ENCODE assay signal across 23 cellular contexts in genomic region chr20:43096471-43096870, GRCh38.
A peak's percentile ranks its signal among the peaks of the same experiment; 100 is the strongest.
DNase-seq lines count a peak whose midpoint lies in the region; ATAC-seq and TF ChIP-seq lines count a peak whose summit lies in the region.
"Had no signal": no experiment of that assay in that cellular context is flagged by ENCODE, and none has a peak within 500 bp of the region (broad histone marks: within the 10 kb centered on the region; RNA-seq: fewer than 3 reads in every experiment).

No MANE protein-coding gene starts in this region.

- no TSS peak for BruUV-seq in A673 (replicated peaks; lab: Mats Ljungman, UMichigan)

- no peaks in the 10 kb centered on the region for H3K9me3 Mint-ChIP-seq in activated CD8-positive, alpha-beta T cell treated with anti-CD3 and anti-CD28 coated beads, Interleukin-2, amount 10 ng/mL, durations not matched to agents 7 days and 5 days (ENCODE audit: insufficient read depth)

- CTCF ChIA-PET in A673 (lab: Charles Lee): no interaction called here
- CTCF ChIA-PET in activated CD8-positive, alpha-beta T cell treated with anti-CD3 and anti-CD28 coated beads, Interleukin-2, amount 10 ng/mL, durations not matched to agents 7 days and 5 days (lab: Charles Lee): no interaction called here

- POLR2A ChIA-PET in A673 (lab: Charles Lee; ENCODE audit: low non-redundant PET): no interaction called here
- POLR2A ChIA-PET in activated CD8-positive, alpha-beta T cell treated with anti-CD3 and anti-CD28 coated beads, Interleukin-2, amount 10 ng/mL, durations not matched to agents 7 days and 5 days (lab: Charles Lee): no interaction called here

- ATAC-seq in HG02852 (IDR thresholded peaks at IDR 0.05; ENCODE audit: unreplicated experiment): no peak
- no peak for ATAC-seq in activated CD8-positive, alpha-beta T cell treated with anti-CD3 and anti-CD28 coated beads, Interleukin-2, amount 10 ng/mL, durations not matched to agents 7 days and 5 days
- ATAC-seq: foreskin keratinocyte; left cardiac atrium; natural killer cell treated with Interleukin-12 subunit alpha and Interleukin-12 subunit beta and Interleukin-15 and Interleukin-18, amount 100 ng/mL, for 72 hours had no signal

- no peaks in the 10 kb centered on the region; the same call in 1 of the 2 replicates for H3K27me3 ChIP-seq in H7 (ENCODE audit: control insufficient read depth, insufficient read depth, low read length)
- no peaks in the 10 kb centered on the region for H3K27me3 ChIP-seq in rectal smooth muscle tissue (ENCODE audit: control insufficient read depth, insufficient read depth, low read length)
- peaks cover 12% of the 10 kb centered on the region for H3K27me3 ChIP-seq in A673 (replicated peaks; ENCODE audit: insufficient read depth, low read depth, low read length, poor library complexity)
- H3K27me3 ChIP-seq: foreskin keratinocyte, vagina had no signal

- H3K4me1 Mint-ChIP-seq in activated CD8-positive, alpha-beta T cell treated with anti-CD3 and anti-CD28 coated beads, Interleukin-2, amount 10 ng/mL, durations not matched to agents 7 days and 5 days (ENCODE audit: low read depth): no peaks in the 10 kb centered on the region

- H3K36me3 ChIP-seq in H7 (replicated peaks; ENCODE audit: control insufficient read depth, insufficient read depth, low read length) (no peaks in the 10 kb centered on the region), rectal smooth muscle tissue (ENCODE audit: control insufficient read depth, insufficient read depth, low read length) (no peaks in the 10 kb centered on the region), A673 (ENCODE audit: insufficient read depth, low read length, poor library complexity, severe bottlenecking) (no peaks in the 10 kb centered on the region)
- H3K36me3 ChIP-seq: vagina had no signal

- H3K4me1 ChIP-seq in rectal smooth muscle tissue (ENCODE audit: control insufficient read depth, insufficient read depth, low read length) (peaks cover 7% of the 10 kb centered on the region), A673 (ENCODE audit: insufficient read depth, low read length, poor library complexity, severe bottlenecking) (no peaks in the 10 kb centered on the region)
- H3K4me1 ChIP-seq: foreskin keratinocyte, vagina had no signal

- no peak overlapping the region for H3K27ac Mint-ChIP-seq in activated CD8-positive, alpha-beta T cell treated with anti-CD3 and anti-CD28 coated beads, Interleukin-2, amount 10 ng/mL, durations not matched to agents 7 days and 5 days
- H3K27ac Mint-ChIP-seq: activated naive CD4-positive, alpha-beta T cell treated with anti-CD3 and anti-CD28 coated beads for 36 hours; activated T-cell treated with anti-CD3 and anti-CD28 coated beads, Interleukin-2, amount 50 U/mL, for 24 hours; CD4-positive, alpha-beta T cell; natural killer cell treated with Interleukin-12 subunit alpha and Interleukin-12 subunit beta and Interleukin-15 and Interleukin-18, amount 100 ng/mL, for 72 hours had no signal

- no peaks in the 10 kb centered on the region for H3K36me3 Mint-ChIP-seq in activated CD8-positive, alpha-beta T cell treated with anti-CD3 and anti-CD28 coated beads, Interleukin-2, amount 10 ng/mL, durations not matched to agents 7 days and 5 days (ENCODE audit: low read depth)
- H3K36me3 Mint-ChIP-seq: natural killer cell treated with Interleukin-12 subunit alpha and Interleukin-12 subunit beta and Interleukin-15 and Interleukin-18, amount 100 ng/mL, for 72 hours had no signal

- H3K4me3 ChIP-seq in H7 (ENCODE audit: insufficient read depth, low read depth, low read length) (no peak overlapping the region), rectal smooth muscle tissue (ENCODE audit: low read length) (no peak overlapping the region), A673 (ENCODE audit: low read depth, low read length, poor library complexity, severe bottlenecking) (no peak overlapping the region)
- H3K4me3 ChIP-seq: GM23248, vagina had no signal

- H3K9me3 ChIP-seq in A673 (ENCODE audit: low read depth, low read length, poor library complexity, severe bottlenecking): no peaks in the 10 kb centered on the region
- H3K9me3 ChIP-seq: vagina had no signal

- intact Hi-C loops in A673 (cut with micrococcal nuclease; ENCODE audit: unreplicated experiment): no loop called here

- DNase-seq in H7 (peak; percentile 60), cerebellum (ENCODE audit: low spot score) (peak; percentile 26), left kidney (ENCODE audit: low read depth, low spot score) (peak; percentile 76), A673 (ENCODE audit: low spot score) (no peak), OCI-M1 (lab: John Stamatoyannopoulos, UW) (no peak)
- DNase-seq in activated CD8-positive, alpha-beta T cell treated with anti-CD3 and anti-CD28 coated beads, Interleukin-2, amount 10 ng/mL, durations not matched to agents 7 days and 5 days: no peak
- DNase-seq: activated CD4-positive, CD25-positive, alpha-beta regulatory T cell treated with anti-CD3 and anti-CD28 coated beads, Interleukin-2, amount 50 U/mL, for 72 hours; activated naive CD4-positive, alpha-beta T cell treated with anti-CD3 and anti-CD28 coated beads for 36 hours; activated T-cell treated with anti-CD3 and anti-CD28 coated beads, Interleukin-2, amount 50 U/mL, for 24 hours; CD4-positive, alpha-beta T cell; foreskin keratinocyte; GF-D8; GM23248; KBM-7; left cardiac atrium; MV-4-11; NCI-H1694; NCI-H774; T1000 had no signal

- H3K4me3 Mint-ChIP-seq in activated CD8-positive, alpha-beta T cell treated with anti-CD3 and anti-CD28 coated beads, Interleukin-2, amount 10 ng/mL, durations not matched to agents 7 days and 5 days: no peak overlapping the region
- H3K4me3 Mint-ChIP-seq: activated naive CD4-positive, alpha-beta T cell treated with anti-CD3 and anti-CD28 coated beads for 36 hours; activated T-cell treated with anti-CD3 and anti-CD28 coated beads, Interleukin-2, amount 50 U/mL, for 24 hours; CD4-positive, alpha-beta T cell; natural killer cell treated with Interleukin-12 subunit alpha and Interleukin-12 subunit beta and Interleukin-15 and Interleukin-18, amount 100 ng/mL, for 72 hours had no signal

- no peak overlapping the region for H3K9ac ChIP-seq in rectal smooth muscle tissue (ENCODE audit: low read length)
- H3K9ac ChIP-seq: GM23248 had no signal

- no peak for TF ChIP-seq CTCF in A673 (conservative IDR thresholded peaks at IDR 0.05; ENCODE audit: low read depth, low read length)

- H3K27ac ChIP-seq in rectal smooth muscle tissue (ENCODE audit: low read depth, low read length) (peak overlapping the region; percentile 48), A673 (ENCODE audit: low read depth, low read length, poor library complexity, severe bottlenecking) (no peak overlapping the region)
- H3K27ac ChIP-seq: foreskin keratinocyte, GM23248, vagina had no signal

- H3K27me3 Mint-ChIP-seq in activated CD8-positive, alpha-beta T cell treated with anti-CD3 and anti-CD28 coated beads, Interleukin-2, amount 10 ng/mL, durations not matched to agents 7 days and 5 days (ENCODE audit: low read depth): no peaks in the 10 kb centered on the region

Comparison
In these comparisons a context has a peak if more than half of its experiments do, and no peak if none do; other contexts are left out.
1. DNase-seq: peak in H7 (single experiment), cerebellum (single experiment) and left kidney (single experiment); none in A673 (single experiment), activated CD8-positive, alpha-beta T cell treated with anti-CD3 and anti-CD28 coated beads, Interleukin-2, amount 10 ng/mL, durations not matched to agents 7 days and 5 days (single experiment) and OCI-M1 (single experiment).